ENCODE assay signal across 9 cellular contexts in genomic region chrX:41720125-41720780, GRCh38. TPM values are rescaled to one million over a fixed set of nuclear protein-coding genes. Genes with fewer than 3 reads are reported as not detected.
DNase-seq lines count a peak whose midpoint lies in the region; ATAC-seq, FAIRE-seq and TF ChIP-seq lines count a peak whose summit lies in the region.
"Had no signal": no experiment of that assay in that cellular context is flagged by ENCODE, and none has a peak within 500 bp of the region (broad histone marks: within the 10 kb centered on the region; RNA-seq: fewer than 3 reads in every experiment).

No MANE protein-coding gene starts in this region.

- H3K27me3 ChIP-seq in small intestine (ENCODE audit: control insufficient read depth in 2 of 2, insufficient read depth in 2 of 2, low read length in 2 of 2): no peaks in the 10 kb centered on the region
- H3K27me3 ChIP-seq in colonic mucosa: no peaks in the 10 kb centered on the region
- H3K27me3 ChIP-seq in right atrium auricular region: no peaks in the 10 kb centered on the region

- intact Hi-C loops in colonic mucosa (cut with DNase I): no loop called here

- H3K4me1 ChIP-seq in small intestine (ENCODE audit: control insufficient read depth in 2 of 2, insufficient read depth in 1 of 2, low read depth in 1 of 2, low read length in 1 of 2): no peaks in the 10 kb centered on the region
- H3K4me1 ChIP-seq in colonic mucosa: no peaks in the 10 kb centered on the region
- H3K4me1 ChIP-seq in right atrium auricular region: no peaks in the 10 kb centered on the region

- peak overlapping the region; percentile 2 to 14 for H3K27ac ChIP-seq in small intestine (ENCODE audit: low read depth in 1 of 2, low read length in 1 of 2)
- no peak overlapping the region for H3K27ac ChIP-seq in colonic mucosa
- no peak overlapping the region for H3K27ac ChIP-seq in right atrium auricular region

- peak; percentile 80 for ATAC-seq in GM19452 (IDR thresholded peaks at IDR 0.05; ENCODE audit: unreplicated experiment)
- peak; percentile 88 for ATAC-seq in HG03135 (IDR thresholded peaks at IDR 0.05; ENCODE audit: unreplicated experiment)

- H3K36me3 ChIP-seq in small intestine (ENCODE audit: control insufficient read depth in 2 of 2, insufficient read depth in 2 of 2, low read length in 2 of 2) (no peaks in the 10 kb centered on the region), colonic mucosa (no peaks in the 10 kb centered on the region), right atrium auricular region (no peaks in the 10 kb centered on the region)

- H3K4me3 ChIP-seq in small intestine (ENCODE audit: low read depth in 1 of 2, low read length in 2 of 2): no peak overlapping the region
- no peak overlapping the region for H3K4me3 ChIP-seq in colonic mucosa
- H3K4me3 ChIP-seq in right atrium auricular region: no peak overlapping the region

- H3K9me3 ChIP-seq in small intestine (ENCODE audit: control insufficient read depth, low read depth) (no peaks in the 10 kb centered on the region), colonic mucosa (no peaks in the 10 kb centered on the region), right atrium auricular region (peaks cover 0 to 15% of the 10 kb centered on the region in 2 donors)

- no peak for FAIRE-seq in small intestine (lab: Jason Lieb, UNC)

- peak; percentile 28 for DNase-seq in activated T-cell treated with anti-CD3 and anti-CD28 coated beads for 48 hours (ENCODE audit: low read depth)
- peak; percentile 51 for DNase-seq in small intestine
- no peak for DNase-seq in COR-L47 (lab: John Stamatoyannopoulos, UW)
- DNase-seq in DMS53 (lab: John Stamatoyannopoulos, UW): no peak
- no peak for DNase-seq in colonic mucosa
- DNase-seq in right atrium auricular region (ENCODE audit: low spot score): no peak

- TF ChIP-seq CTCF in colonic mucosa (IDR thresholded peaks at IDR 0.05) (no peak), right atrium auricular region (IDR thresholded peaks at IDR 0.05) (no peak)

- H3K9ac ChIP-seq in colonic mucosa (ENCODE audit: low read depth in 2 of 2, low read length in 2 of 2): no peak overlapping the region

- WGBS in small intestine, 3 donors: 54 to 84% (median 66%) methylated on average over 3 of the region's 3 CpGs

RNA-seq across cellular contexts. Expression of gene GPR82, which starts 3.7 kb away (rescaled TPM):
- polyA plus RNA-seq in small intestine: under 1 TPM in 2 of 3 donors, not detected in 1; 0.19 to 0.81 TPM
- under 1 TPM; 0.20 to 0.56 TPM for total RNA-seq in colonic mucosa
- total RNA-seq in right atrium auricular region: under 1 TPM in 1 of 2 donors, not detected in 1; 0.31 TPM
- total RNA-seq: RPMI7951 had no signal

RNA-seq across cellular contexts. Expression of gene GPR34, which starts 31.5 kb away (rescaled TPM):
- 1 to 10 TPM in 2 of 3 donors, under 1 TPM in 1; 0.45 to 8.6 (median 4.9) TPM for polyA plus RNA-seq in small intestine
- 1 to 10 TPM; 2.3 to 4.7 TPM for total RNA-seq in colonic mucosa
- total RNA-seq in right atrium auricular region: 1 to 10 TPM; 3.8 to 8.5 TPM
- total RNA-seq: RPMI7951 had no signal

Comparison
In these comparisons a context has a peak if more than half of its experiments do, and no peak if none do; other contexts are left out.
1. DNase-seq: peak in activated T-cell treated with anti-CD3 and anti-CD28 coated beads for 48 hours (single experiment) and small intestine (single experiment); none in COR-L47 (single experiment), DMS53 (single experiment), colonic mucosa (single experiment) and right atrium auricular region (single experiment).
2. H3K27ac ChIP-seq: peak in small intestine (2 of 2); none in colonic mucosa (single experiment) and right atrium auricular region (0 of 2).